Comparison of ENCODE assay signal across 8 cellular contexts in the genomic region with DNA sequence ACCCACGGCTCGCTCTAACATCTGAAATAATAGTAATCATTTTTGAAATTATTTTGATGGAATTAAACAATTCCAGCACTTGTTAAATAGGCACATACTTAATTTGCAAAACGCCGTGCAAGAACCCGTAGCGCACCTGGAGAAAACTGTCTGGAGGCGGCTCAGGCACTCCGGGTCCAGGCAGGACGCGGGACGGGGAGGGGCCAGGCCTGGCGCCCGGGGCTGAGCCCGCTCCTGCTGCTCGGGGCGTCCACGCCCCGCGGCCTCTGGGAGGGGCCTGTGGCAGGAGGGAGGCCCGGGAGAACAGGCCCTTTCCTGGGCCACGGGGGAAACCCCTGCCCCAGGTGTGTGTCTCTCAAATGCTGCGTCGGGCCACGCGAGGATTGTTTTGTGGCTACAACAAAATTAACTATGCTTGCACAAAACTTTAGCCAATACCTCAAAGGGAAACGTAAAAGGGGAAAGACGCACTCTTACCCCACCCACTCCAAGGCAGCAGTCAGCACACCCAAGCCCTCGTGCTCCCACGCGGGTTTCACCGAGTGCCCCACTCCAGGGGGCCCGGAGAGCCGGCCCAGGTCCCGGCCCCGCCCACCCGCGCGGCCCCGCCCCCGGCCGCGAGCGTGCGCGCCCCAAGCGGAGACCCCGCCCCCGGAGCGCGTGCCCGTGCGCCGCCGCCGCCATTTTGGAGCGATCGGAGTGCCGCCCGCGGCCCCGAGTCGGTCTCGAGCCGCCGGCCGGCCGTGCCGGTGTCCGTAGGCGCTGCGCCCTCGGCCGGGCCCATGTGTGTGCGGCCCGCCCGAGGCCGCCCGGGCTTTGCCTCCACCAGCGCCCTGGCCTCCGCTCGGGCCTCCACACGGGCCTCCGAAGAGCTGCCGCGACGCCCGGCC. TPM values are rescaled to one million over a fixed set of nuclear protein-coding genes. Genes with fewer than 3 reads are reported as not detected.
DNase-seq lines count a peak whose midpoint lies in the region; ATAC-seq, FAIRE-seq and TF ChIP-seq lines count a peak whose summit lies in the region.

A gene with protein sequence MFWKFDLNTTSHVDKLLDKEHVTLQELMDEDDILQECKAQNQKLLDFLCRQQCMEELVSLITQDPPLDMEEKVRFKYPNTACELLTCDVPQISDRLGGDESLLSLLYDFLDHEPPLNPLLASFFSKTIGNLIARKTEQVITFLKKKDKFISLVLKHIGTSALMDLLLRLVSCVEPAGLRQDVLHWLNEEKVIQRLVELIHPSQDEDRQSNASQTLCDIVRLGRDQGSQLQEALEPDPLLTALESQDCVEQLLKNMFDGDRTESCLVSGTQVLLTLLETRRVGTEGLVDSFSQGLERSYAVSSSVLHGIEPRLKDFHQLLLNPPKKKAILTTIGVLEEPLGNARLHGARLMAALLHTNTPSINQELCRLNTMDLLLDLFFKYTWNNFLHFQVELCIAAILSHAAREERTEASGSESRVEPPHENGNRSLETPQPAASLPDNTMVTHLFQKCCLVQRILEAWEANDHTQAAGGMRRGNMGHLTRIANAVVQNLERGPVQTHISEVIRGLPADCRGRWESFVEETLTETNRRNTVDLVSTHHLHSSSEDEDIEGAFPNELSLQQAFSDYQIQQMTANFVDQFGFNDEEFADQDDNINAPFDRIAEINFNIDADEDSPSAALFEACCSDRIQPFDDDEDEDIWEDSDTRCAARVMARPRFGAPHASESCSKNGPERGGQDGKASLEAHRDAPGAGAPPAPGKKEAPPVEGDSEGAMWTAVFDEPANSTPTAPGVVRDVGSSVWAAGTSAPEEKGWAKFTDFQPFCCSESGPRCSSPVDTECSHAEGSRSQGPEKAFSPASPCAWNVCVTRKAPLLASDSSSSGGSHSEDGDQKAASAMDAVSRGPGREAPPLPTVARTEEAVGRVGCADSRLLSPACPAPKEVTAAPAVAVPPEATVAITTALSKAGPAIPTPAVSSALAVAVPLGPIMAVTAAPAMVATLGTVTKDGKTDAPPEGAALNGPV (plus strand): TSS at position 677 of the 890 bp plus-strand sequence. CDS start 50,582 bp downstream, outside the sequence.

- H3K27me3 ChIP-seq in BJ (ENCODE audit: control insufficient read depth, insufficient read depth, low read length) (no peaks in the 10 kb centered on the region), Peyer's patch (no peaks in the 10 kb centered on the region)

- peak within 1 kb of the TSS; percentile 80 for H3K4me3 Mint-ChIP-seq in activated T-helper 17 cell treated with anti-CD3 and anti-CD28 coated beads, Interleukin-2, amount 50 U/mL, for 72 hours
- peak within 1 kb of the TSS; percentile 80 to 90 (median 89) for H3K4me3 Mint-ChIP-seq in nephron

- CTCF ChIA-PET in BJ (lab: Yijun Ruan, JAX): interaction anchor here (0.7 to 2.6 kb wide), 23 partner anchors 9 to 165 kb away, joined by 3 to 50 read pairs (median 6); partner anchors contain the start of genes HDAC10, LMF2, MAPK12 and NCAPH2

- H3K4me1 Mint-ChIP-seq in activated T-helper 17 cell treated with anti-CD3 and anti-CD28 coated beads, Interleukin-2, amount 50 U/mL, for 72 hours: no peaks in the 10 kb centered on the region
- H3K4me1 Mint-ChIP-seq in nephron: no peaks in the 10 kb centered on the region

- no peak for DNase-seq in BJ (ENCODE audit: low read depth)
- DNase-seq in GM19239 (ENCODE audit: insufficient read length, low spot score): peak; percentile 73
- DNase-seq in Peyer's patch: peak; percentile 84 to 93 (median 91)
- peak; percentile 40 for DNase-seq in fibroblast of peridontal ligament (ENCODE audit: extremely low read depth)
- peak; percentile 94 for DNase-seq in stimulated activated naive CD8-positive, alpha-beta T cell treated with anti-CD3 and anti-CD28 coated beads, Interleukin-15, Interleukin-2, amounts not matched to agents 100 U/mL and 50 U/mL, for 24 hours

- H3K36me3 Mint-ChIP-seq in activated T-helper 17 cell treated with anti-CD3 and anti-CD28 coated beads, Interleukin-2, amount 50 U/mL, for 72 hours (ENCODE audit: low read depth): no peaks in the 10 kb centered on the region
- no peaks in the 10 kb centered on the region for H3K36me3 Mint-ChIP-seq in nephron (ENCODE audit: low read depth)

- no peak for TF ChIP-seq CTCF in BJ (IDR thresholded peaks at IDR 0.05; ENCODE audit: insufficient read depth, low read depth, low read length)
- peak in 2 of 6 experiments; percentile 7 to 16 for TF ChIP-seq CTCF in Peyer's patch (IDR thresholded peaks at IDR 0.05)
- TF ChIP-seq CTCF in nephron (IDR thresholded peaks at IDR 0.05; ENCODE audit: unreplicated experiment in 3 of 3): peak in 1 of 3 experiments; percentile 27

- TF ChIP-seq POLR2A in Peyer's patch (IDR thresholded peaks at IDR 0.05): peak in 1 of 2 donors; percentile 49

- peaks cover 2% of the 10 kb centered on the region; the same call in 1 of the 2 replicates for H3K36me3 ChIP-seq in BJ (ENCODE audit: control insufficient read depth, insufficient read depth, low read length)
- peaks cover 0 to 5% (median 0%) of the 10 kb centered on the region in 3 donors for H3K36me3 ChIP-seq in Peyer's patch

- H3K9me3 Mint-ChIP-seq in activated T-helper 17 cell treated with anti-CD3 and anti-CD28 coated beads, Interleukin-2, amount 50 U/mL, for 72 hours: no peaks in the 10 kb centered on the region
- no peaks in the 10 kb centered on the region for H3K9me3 Mint-ChIP-seq in nephron

- POLR2A ChIA-PET in BJ (lab: Charles Lee): no interaction called here

- H3K27ac Mint-ChIP-seq in activated T-helper 17 cell treated with anti-CD3 and anti-CD28 coated beads, Interleukin-2, amount 50 U/mL, for 72 hours: peak within 1 kb of the TSS; percentile 80
- H3K27ac Mint-ChIP-seq in nephron: peak within 1 kb of the TSS; percentile 71 to 90 (median 84)

- H3K27me3 Mint-ChIP-seq in activated T-helper 17 cell treated with anti-CD3 and anti-CD28 coated beads, Interleukin-2, amount 50 U/mL, for 72 hours: no peaks in the 10 kb centered on the region
- H3K27me3 Mint-ChIP-seq in nephron (ENCODE audit: low read depth): no peaks in the 10 kb centered on the region

- FAIRE-seq in GM19239 (lab: Jason Lieb, UNC): no peak

- H3K4me1 ChIP-seq in Peyer's patch: peaks cover 0 to 20% (median 4%) of the 10 kb centered on the region in 4 donors

- no peaks in the 10 kb centered on the region for H3K9me3 ChIP-seq in Peyer's patch

- peak within 1 kb of the TSS; percentile 89 to 93 (median 90) for H3K27ac ChIP-seq in Peyer's patch

- H3K4me3 ChIP-seq in BJ (ENCODE audit: low read depth, low read length): peak within 1 kb of the TSS; percentile 81
- H3K4me3 ChIP-seq in Peyer's patch: peak within 1 kb of the TSS; percentile 96 to 100 (median 98)

- peak; percentile 72 for ATAC-seq in HG03442 (IDR thresholded peaks at IDR 0.05; ENCODE audit: unreplicated experiment)
- peak; percentile 86 for ATAC-seq in activated T-helper 17 cell treated with anti-CD3 and anti-CD28 coated beads, Interleukin-2, amount 50 U/mL, for 72 hours (replicated peaks)
- peak; percentile 80 for ATAC-seq in stimulated activated naive CD8-positive, alpha-beta T cell treated with anti-CD3 and anti-CD28 coated beads, Interleukin-15, Interleukin-2, amounts not matched to agents 100 U/mL and 50 U/mL, for 24 hours

RNA-seq across cellular contexts. Expression of the gene that starts here (rescaled TPM):
- polyA plus RNA-seq in BJ (2011; rRNA removed): 30.4 and 46.4 TPM in 2 replicates
- 28.7 and 38.1 TPM in 2 replicates for polyA minus RNA-seq in BJ (2011; rRNA and poly(A)+ RNA removed)
- 100 to 1,000 TPM in 2 of 4 donors, 10 to 100 TPM in 2; 82.8 to 201 (median 111) TPM for total RNA-seq in Peyer's patch
- 10 to 100 TPM; 45.6 to 46.6 TPM for total RNA-seq in activated T-helper 17 cell treated with anti-CD3 and anti-CD28 coated beads, Interleukin-2, amount 50 U/mL, for 72 hours
